8 cellular contexts compared by ENCODE assay signal in genomic region chr1:145996433-145997155, GRCh38. TPM values are rescaled to one million over a fixed set of nuclear protein-coding genes. Genes with fewer than 3 reads are reported as not detected.
A peak's percentile ranks its signal among the peaks of the same experiment; 100 is the strongest.
DNase-seq lines count a peak whose midpoint lies in the region; ATAC-seq and TF ChIP-seq lines count a peak whose summit lies in the region.

A gene with protein sequence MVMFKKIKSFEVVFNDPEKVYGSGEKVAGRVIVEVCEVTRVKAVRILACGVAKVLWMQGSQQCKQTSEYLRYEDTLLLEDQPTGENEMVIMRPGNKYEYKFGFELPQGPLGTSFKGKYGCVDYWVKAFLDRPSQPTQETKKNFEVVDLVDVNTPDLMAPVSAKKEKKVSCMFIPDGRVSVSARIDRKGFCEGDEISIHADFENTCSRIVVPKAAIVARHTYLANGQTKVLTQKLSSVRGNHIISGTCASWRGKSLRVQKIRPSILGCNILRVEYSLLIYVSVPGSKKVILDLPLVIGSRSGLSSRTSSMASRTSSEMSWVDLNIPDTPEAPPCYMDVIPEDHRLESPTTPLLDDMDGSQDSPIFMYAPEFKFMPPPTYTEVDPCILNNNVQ (minus strand): TSS chr1:145996579. CDS start chr1:145996266, 313 bp downstream.

- H3K9me3 Mint-ChIP-seq in stimulated activated naive CD8-positive, alpha-beta T cell treated with anti-CD3 and anti-CD28 coated beads, Interleukin-15, amount 100 ng/mL, for 72 hours = no peaks in the 10 kb centered on the region

- DNase-seq in GF-D8 (lab: John Stamatoyannopoulos, UW) (peak; percentile 92), HEK293T (ENCODE audit: extremely low spot score) (peak; percentile 99), NAMALWA (ENCODE audit: low spot score) (peak; percentile 97), SK-MEL-5 (ENCODE audit: low read depth, low spot score) (peak; percentile 99), foreskin fibroblast (peak; percentile 98 to 100)
- DNase-seq in activated naive CD4-positive, alpha-beta T cell (lab: John Stamatoyannopoulos, UW) = peak; percentile 77 to 88 (median 86)
- DNase-seq in stimulated activated naive CD8-positive, alpha-beta T cell treated with anti-CD3 and anti-CD28 coated beads, Interleukin-15, amount 100 ng/mL, for 72 hours = peak; percentile 82 to 94

- H3K4me3 Mint-ChIP-seq in stimulated activated naive CD8-positive, alpha-beta T cell treated with anti-CD3 and anti-CD28 coated beads, Interleukin-15, amount 100 ng/mL, for 72 hours = peak within 1 kb of the TSS; percentile 85 to 89

- H3K27ac ChIP-seq in neural cell (ENCODE audit: low read length) = peak within 1 kb of the TSS; percentile 85

- peaks cover 47% of the 10 kb centered on the region for H4K20me1 ChIP-seq in neural cell (ENCODE audit: insufficient read depth)

- H3K9me2 ChIP-seq in neural cell (ENCODE audit: insufficient read depth, low read length) = no peaks in the 10 kb centered on the region

- peak within 1 kb of the TSS; percentile 35 for H2AFZ ChIP-seq in neural cell (ENCODE audit: low read depth, low read length)

- H3K9me3 ChIP-seq in neural cell (ENCODE audit: low read length) = no peaks in the 10 kb centered on the region

- TF ChIP-seq EP300 in neural cell (conservative IDR thresholded peaks at IDR 0.05; ENCODE audit: poor library complexity, severe bottlenecking) = peak; percentile 73

- H3K27ac Mint-ChIP-seq in stimulated activated naive CD8-positive, alpha-beta T cell treated with anti-CD3 and anti-CD28 coated beads, Interleukin-15, amount 100 ng/mL, for 72 hours = peak within 1 kb of the TSS; percentile 99

- CTCF ChIA-PET in HEK293T (lab: Yijun Ruan, JAX) = interaction anchor here (0.6 to 2.6 kb wide), 2 partner anchors 11 to 150 kb away, joined by 4 to 10 read pairs; no protein-coding TSS in a partner anchor

- in situ Hi-C loops in SK-MEL-5 (cut with HindIII; ENCODE audit: low pct_unique_long_range_greater_than_20kb, low sequenced_read_pairs) = no loop called here

- peaks cover 56% of the 10 kb centered on the region for H3K79me2 ChIP-seq in neural cell (replicated peaks; ENCODE audit: insufficient read depth, low read length)

- no peak for TF ChIP-seq CTCF in foreskin fibroblast (IDR thresholded peaks at IDR 0.05; ENCODE audit: low read depth, low read length)
- peak; percentile 19 for TF ChIP-seq CTCF in neural cell (IDR thresholded peaks at IDR 0.05; ENCODE audit: poor library complexity, severe bottlenecking)

- peaks cover 29% of the 10 kb centered on the region for H3K36me3 ChIP-seq in neural cell (ENCODE audit: insufficient read depth, low read length)

- H3K27me3 Mint-ChIP-seq in stimulated activated naive CD8-positive, alpha-beta T cell treated with anti-CD3 and anti-CD28 coated beads, Interleukin-15, amount 100 ng/mL, for 72 hours = no peaks in the 10 kb centered on the region

- no peaks in the 10 kb centered on the region for H3K27me3 ChIP-seq in neural cell (ENCODE audit: insufficient read depth, low read depth, low read length)

- H3K4me3 ChIP-seq in foreskin fibroblast (ENCODE audit: low read depth in 1 of 2, low read length in 2 of 2) (peak within 1 kb of the TSS; percentile 91), neural cell (ENCODE audit: low read length) (peak within 1 kb of the TSS; percentile 79)

- peak within 1 kb of the TSS; percentile 76 for H3K9ac ChIP-seq in neural cell (ENCODE audit: low read length)

- TF ChIP-seq RAD21 in neural cell (conservative IDR thresholded peaks at IDR 0.05) = peak; percentile 15

- peak; percentile 95 for ATAC-seq in stimulated activated naive CD8-positive, alpha-beta T cell treated with anti-CD3 and anti-CD28 coated beads, Interleukin-15, amount 100 ng/mL, for 72 hours

- POLR2A ChIA-PET in HEK293T (lab: Yijun Ruan, JAX) = interaction anchor here (0.7 to 4.2 kb wide), 8 partner anchors 10 to 137 kb away, joined by 3 to 54 read pairs (median 6); partner anchors contain the start of genes ANKRD34A, PIAS3 and POLR3GL

- peaks cover 3% of the 10 kb centered on the region for H3F3A ChIP-seq in neural cell (ENCODE audit: insufficient read depth, low read length, poor library complexity, severe bottlenecking)

- peak within 1 kb of the TSS; percentile 85 for H3K4me2 ChIP-seq in neural cell (ENCODE audit: low read length)

- H3K4me1 Mint-ChIP-seq in stimulated activated naive CD8-positive, alpha-beta T cell treated with anti-CD3 and anti-CD28 coated beads, Interleukin-15, amount 100 ng/mL, for 72 hours = peaks cover 62% of the 10 kb centered on the region

TF ChIP-seq in HEK293T, 16 proteins besides CTCF, POLR2A, EP300 and RAD21:
- TF ChIP-seq TARDBP (IDR thresholded peaks at IDR 0.05) = no peak
- peak; percentile 99 for TF ChIP-seq FOXK2 (IDR thresholded peaks at IDR 0.05)
- TF ChIP-seq FOXM1 (IDR thresholded peaks at IDR 0.05; ENCODE audit: borderline replicate concordance) = peak; percentile 91; the same call in 1 of the 2 replicates
- TF ChIP-seq FOXA1 (IDR thresholded peaks at IDR 0.05) = no peak
- TF ChIP-seq ARNT (IDR thresholded peaks at IDR 0.05) = no peak
- no peak for TF ChIP-seq SUZ12 (IDR thresholded peaks at IDR 0.05)
- TF ChIP-seq, protein P1, sequence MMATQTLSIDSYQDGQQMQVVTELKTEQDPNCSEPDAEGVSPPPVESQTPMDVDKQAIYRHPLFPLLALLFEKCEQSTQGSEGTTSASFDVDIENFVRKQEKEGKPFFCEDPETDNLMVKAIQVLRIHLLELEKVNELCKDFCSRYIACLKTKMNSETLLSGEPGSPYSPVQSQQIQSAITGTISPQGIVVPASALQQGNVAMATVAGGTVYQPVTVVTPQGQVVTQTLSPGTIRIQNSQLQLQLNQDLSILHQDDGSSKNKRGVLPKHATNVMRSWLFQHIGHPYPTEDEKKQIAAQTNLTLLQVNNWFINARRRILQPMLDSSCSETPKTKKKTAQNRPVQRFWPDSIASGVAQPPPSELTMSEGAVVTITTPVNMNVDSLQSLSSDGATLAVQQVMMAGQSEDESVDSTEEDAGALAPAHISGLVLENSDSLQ (IDR thresholded peaks at IDR 0.05) = no peak
- TF ChIP-seq SP1 (IDR thresholded peaks at IDR 0.05) = no peak
- no peak for TF ChIP-seq LEF1 (IDR thresholded peaks at IDR 0.05; ENCODE audit: borderline replicate concordance)
- TF ChIP-seq CTBP1 (IDR thresholded peaks at IDR 0.05; ENCODE audit: borderline replicate concordance) = no peak
- no peak for TF ChIP-seq HDGF (IDR thresholded peaks at IDR 0.05; ENCODE audit: borderline replicate concordance)
- no peak for TF ChIP-seq ZNF384 (IDR thresholded peaks at IDR 0.05)
- TF ChIP-seq L3MBTL2 (conservative IDR thresholded peaks at IDR 0.05) = peak; percentile 87
- TF ChIP-seq BHLHE40 (IDR thresholded peaks at IDR 0.05; ENCODE audit: borderline replicate concordance) = no peak
- TF ChIP-seq NFRKB (IDR thresholded peaks at IDR 0.05) = no peak
- peak; percentile 41; the same call in 1 of the 2 replicates for TF ChIP-seq ELF4 (IDR thresholded peaks at IDR 0.05)

TF ChIP-seq in neural cell, 6 proteins besides CTCF, POLR2A, EP300 and RAD21:
- TF ChIP-seq SMC3 (conservative IDR thresholded peaks at IDR 0.05; ENCODE audit: poor library complexity) (peak; percentile 19), POLR2AphosphoS5 (IDR thresholded peaks at IDR 0.05) (peak; percentile 80), MXI1 (conservative IDR thresholded peaks at IDR 0.05; ENCODE audit: poor library complexity, severe bottlenecking) (peak; percentile 96), EZH2 (IDR thresholded peaks at IDR 0.05; ENCODE audit: borderline replicate concordance, insufficient read depth, low read length, poor library complexity, severe bottlenecking) (no peak)
- TF ChIP-seq, protein P2, sequence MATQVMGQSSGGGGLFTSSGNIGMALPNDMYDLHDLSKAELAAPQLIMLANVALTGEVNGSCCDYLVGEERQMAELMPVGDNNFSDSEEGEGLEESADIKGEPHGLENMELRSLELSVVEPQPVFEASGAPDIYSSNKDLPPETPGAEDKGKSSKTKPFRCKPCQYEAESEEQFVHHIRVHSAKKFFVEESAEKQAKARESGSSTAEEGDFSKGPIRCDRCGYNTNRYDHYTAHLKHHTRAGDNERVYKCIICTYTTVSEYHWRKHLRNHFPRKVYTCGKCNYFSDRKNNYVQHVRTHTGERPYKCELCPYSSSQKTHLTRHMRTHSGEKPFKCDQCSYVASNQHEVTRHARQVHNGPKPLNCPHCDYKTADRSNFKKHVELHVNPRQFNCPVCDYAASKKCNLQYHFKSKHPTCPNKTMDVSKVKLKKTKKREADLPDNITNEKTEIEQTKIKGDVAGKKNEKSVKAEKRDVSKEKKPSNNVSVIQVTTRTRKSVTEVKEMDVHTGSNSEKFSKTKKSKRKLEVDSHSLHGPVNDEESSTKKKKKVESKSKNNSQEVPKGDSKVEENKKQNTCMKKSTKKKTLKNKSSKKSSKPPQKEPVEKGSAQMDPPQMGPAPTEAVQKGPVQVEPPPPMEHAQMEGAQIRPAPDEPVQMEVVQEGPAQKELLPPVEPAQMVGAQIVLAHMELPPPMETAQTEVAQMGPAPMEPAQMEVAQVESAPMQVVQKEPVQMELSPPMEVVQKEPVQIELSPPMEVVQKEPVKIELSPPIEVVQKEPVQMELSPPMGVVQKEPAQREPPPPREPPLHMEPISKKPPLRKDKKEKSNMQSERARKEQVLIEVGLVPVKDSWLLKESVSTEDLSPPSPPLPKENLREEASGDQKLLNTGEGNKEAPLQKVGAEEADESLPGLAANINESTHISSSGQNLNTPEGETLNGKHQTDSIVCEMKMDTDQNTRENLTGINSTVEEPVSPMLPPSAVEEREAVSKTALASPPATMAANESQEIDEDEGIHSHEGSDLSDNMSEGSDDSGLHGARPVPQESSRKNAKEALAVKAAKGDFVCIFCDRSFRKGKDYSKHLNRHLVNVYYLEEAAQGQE (IDR thresholded peaks at IDR 0.05; ENCODE audit: borderline replicate concordance) = no peak

RNA-seq across cellular contexts. Expression of the gene that starts here (rescaled TPM):
- 10.6 and 11.2 TPM in 2 replicates for total RNA-seq in SK-MEL-5 (2014; rRNA removed; shearing (Covaris generic))
- polyA plus RNA-seq in SK-MEL-5 (2015; cell fraction: cytosol; rRNA removed) = 62.8 and 80.2 TPM in 2 replicates
- polyA plus RNA-seq in SK-MEL-5 (2015; cell fraction: nucleus; rRNA removed) = 109 and 152 TPM in 2 replicates
- polyA plus RNA-seq in neural cell = 140 and 165 TPM in 2 replicates
- polyA minus RNA-seq in neural cell = 601 and 667 TPM in 2 replicates

Comparison
In these comparisons a context has a peak if more than half of its experiments do, and no peak if none do; other contexts are left out.
1. Peak in every context shown above with its lines: DNase-seq, ATAC-seq, H3K4me3 ChIP-seq and H3K27ac ChIP-seq.